In genomic region chr18:36141576-36141975, GRCh38 we compare ENCODE assay signal across 1 cellular context.
TF ChIP-seq lines count a peak whose summit lies in the region.

No MANE protein-coding gene starts in this region.

TF ChIP-seq in K562, 482 proteins besides CTCF, POLR2A, EP300 and RAD21:
- TF ChIP-seq CHCHD3 (CRISPR knock-in tag; IDR thresholded peaks at IDR 0.05) (no peak), CCAR2 (IDR thresholded peaks at IDR 0.05; ENCODE audit: low read depth, low read length) (no peak), MEF2A (IDR thresholded peaks at IDR 0.05; ENCODE audit: control insufficient read depth, low read depth, low read length) (no peak), ZNF384 (IDR thresholded peaks at IDR 0.05; ENCODE audit: low read depth, low read length) (no peak), ELF4 (CRISPR knock-in tag; IDR thresholded peaks at IDR 0.05) (no peak), HMG20B (CRISPR knock-in tag; IDR thresholded peaks at IDR 0.05) (no peak), ZBTB5 (IDR thresholded peaks at IDR 0.05) (no peak), ZBTB8A (IDR thresholded peaks at IDR 0.05; ENCODE audit: partially characterized antibody) (no peak), GABPB1 (CRISPR knock-in tag; IDR thresholded peaks at IDR 0.05) (no peak), ERF (CRISPR knock-in tag; IDR thresholded peaks at IDR 0.05) (no peak)
- TF ChIP-seq, protein P1, sequence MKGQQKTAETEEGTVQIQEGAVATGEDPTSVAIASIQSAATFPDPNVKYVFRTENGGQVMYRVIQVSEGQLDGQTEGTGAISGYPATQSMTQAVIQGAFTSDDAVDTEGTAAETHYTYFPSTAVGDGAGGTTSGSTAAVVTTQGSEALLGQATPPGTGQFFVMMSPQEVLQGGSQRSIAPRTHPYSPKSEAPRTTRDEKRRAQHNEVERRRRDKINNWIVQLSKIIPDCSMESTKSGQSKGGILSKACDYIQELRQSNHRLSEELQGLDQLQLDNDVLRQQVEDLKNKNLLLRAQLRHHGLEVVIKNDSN (CRISPR knock-in tag; IDR thresholded peaks at IDR 0.05) = no peak
